8 cellular contexts compared by ENCODE assay signal in genomic region chr7:92833766-92834605, GRCh38. TPM values are rescaled to one million over a fixed set of nuclear protein-coding genes. Genes with fewer than 3 reads are reported as not detected.
DNase-seq lines count a peak whose midpoint lies in the region; ATAC-seq and TF ChIP-seq lines count a peak whose summit lies in the region.

No MANE protein-coding gene starts in this region.

- peak overlapping the region; percentile 92 for H3K4me3 Mint-ChIP-seq in chondrocyte (ENCODE audit: unreplicated experiment)

- H3K36me3 Mint-ChIP-seq in chondrocyte (ENCODE audit: low read depth), result peaks cover 15% of the 10 kb centered on the region

- DNase-seq in NCI-H446 (lab: John Stamatoyannopoulos, UW), result peak; percentile 39 to 55
- DNase-seq in NCI-H446 treated with DMSO at 0.1 percent for 48 hours (lab: John Stamatoyannopoulos, UW), result no peak
- DNase-seq in NCI-H146 (lab: John Stamatoyannopoulos, UW), result peak; percentile 50
- peak; percentile 61 for DNase-seq in activated CD4-positive, alpha-beta T cell treated with anti-CD3 and anti-CD28 coated beads for 1 hour
- DNase-seq in chondrocyte (ENCODE audit: low spot score), result peak; percentile 90
- peak; percentile 88 for DNase-seq in stimulated activated CD4-positive, alpha-beta T cell treated with anti-CD3 and anti-CD28 coated beads, Interleukin-2, amount 100 ng/mL, for 24 hours

- no peaks in the 10 kb centered on the region for H3K27me3 Mint-ChIP-seq in chondrocyte (ENCODE audit: low read depth)

- TF ChIP-seq CTCF in chondrocyte (IDR thresholded peaks at IDR 0.05), result peak; percentile 40

- peaks cover 43% of the 10 kb centered on the region for H3K4me1 Mint-ChIP-seq in chondrocyte (ENCODE audit: low read depth)

- H3K27ac ChIP-seq in layer of hippocampus (ENCODE audit: low read depth, low read length), result peak overlapping the region; percentile 85

- H3K9me3 Mint-ChIP-seq in chondrocyte (ENCODE audit: low read depth), result no peaks in the 10 kb centered on the region

- peak overlapping the region; percentile 92 for H3K27ac Mint-ChIP-seq in chondrocyte (ENCODE audit: unreplicated experiment)

- ATAC-seq in HG02571 (IDR thresholded peaks at IDR 0.05; ENCODE audit: unreplicated experiment), result peak; percentile 44

- no peaks in the 10 kb centered on the region for H3K27me3 ChIP-seq in layer of hippocampus (ENCODE audit: control insufficient read depth, insufficient read depth, low read length)

RNA-seq across cellular contexts. Expression of gene CDK6, which starts 2.4 kb away (rescaled TPM):
- 161 to 162 TPM (median 162 TPM) in 3 replicates for total RNA-seq in chondrocyte
